Comparison of ENCODE assay signal across 1 cellular context in the genomic region with DNA sequence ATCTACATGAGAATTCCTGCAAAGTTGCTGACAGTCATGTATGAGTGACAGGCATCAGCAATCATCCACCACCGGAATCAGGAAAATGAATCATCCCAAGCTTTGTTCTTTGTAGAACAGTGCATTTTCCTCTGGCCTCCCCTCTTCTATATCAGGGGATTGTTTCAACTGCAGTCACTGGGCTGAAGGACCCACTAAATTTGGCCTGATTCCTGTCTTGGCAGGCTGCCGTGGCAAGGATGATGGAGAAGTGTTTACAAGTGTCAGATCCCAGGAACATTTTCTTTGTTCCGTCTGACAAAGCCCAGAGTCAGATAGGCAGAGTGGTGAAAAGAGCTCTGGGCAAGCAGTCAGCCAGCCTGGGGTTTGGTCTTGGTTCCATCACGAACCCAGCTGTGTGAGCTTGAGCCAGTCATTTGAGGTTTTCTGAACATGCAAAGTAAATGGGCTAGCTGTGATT.
TF ChIP-seq lines count a peak whose summit lies in the region.

No MANE protein-coding gene starts in this region.

TF ChIP-seq in H1, 55 proteins besides CTCF, POLR2A, EP300 and RAD21 (continued from another document):
- TF ChIP-seq CBX5 (IDR thresholded peaks at IDR 0.05; ENCODE audit: low read depth, low read length) (no peak), CBX8 (IDR thresholded peaks at IDR 0.05; ENCODE audit: borderline replicate concordance, low read depth, low read length) (no peak), POLR2AphosphoS5 (IDR thresholded peaks at IDR 0.05; ENCODE audit: low read depth, low read length) (no peak), CTBP2 (IDR thresholded peaks at IDR 0.05; ENCODE audit: borderline replicate concordance, insufficient read depth, insufficient read length, low read length) (no peak)
